In genomic region chr10:82981137-82981723, GRCh38 we compare ENCODE assay signal across 13 cellular contexts.
DNase-seq lines count a peak whose midpoint lies in the region; TF ChIP-seq lines count a peak whose summit lies in the region.
"Had no signal": no experiment of that assay in that cellular context is flagged by ENCODE, and none has a peak within 500 bp of the region (broad histone marks: within the 10 kb centered on the region; RNA-seq: fewer than 3 reads in every experiment).

No MANE protein-coding gene starts in this region.

- TF ChIP-seq CTCF in chondrocyte (IDR thresholded peaks at IDR 0.05): no peak
- no peak for TF ChIP-seq CTCF in neural crest cell (conservative IDR thresholded peaks at IDR 0.05)
- no peak for TF ChIP-seq CTCF in GM10248 (IDR thresholded peaks at IDR 0.05; ENCODE audit: control extremely low read depth, extremely low read depth, low read depth, missing control alignments)

- POLR2A ChIA-PET in GM10248 (lab: Yijun Ruan, JAX): no interaction called here

- H3K27me3 Mint-ChIP-seq in chondrocyte (ENCODE audit: low read depth): no peaks in the 10 kb centered on the region
- H3K27me3 Mint-ChIP-seq in neural crest cell (ENCODE audit: low read depth): no peaks in the 10 kb centered on the region
- H3K27me3 Mint-ChIP-seq: activated CD8-positive, alpha-beta T cell treated with anti-CD3 and anti-CD28 coated beads for 36 hours; activated naive CD4-positive, alpha-beta T cell treated with anti-CD3 and anti-CD28 coated beads, Interleukin-2, amount 10 ng/mL, durations not matched to agents 7 days and 5 days; T-cell had no signal

- no peaks in the 10 kb centered on the region for H3K36me3 Mint-ChIP-seq in chondrocyte (ENCODE audit: low read depth)
- no peaks in the 10 kb centered on the region for H3K36me3 Mint-ChIP-seq in neural crest cell (ENCODE audit: low read depth)
- H3K36me3 Mint-ChIP-seq: activated naive CD4-positive, alpha-beta T cell treated with anti-CD3 and anti-CD28 coated beads, Interleukin-2, amount 10 ng/mL, durations not matched to agents 7 days and 5 days; T-cell had no signal

- H3K4me3 Mint-ChIP-seq in chondrocyte (ENCODE audit: unreplicated experiment) (no peak overlapping the region), neural crest cell (no peak overlapping the region)
- H3K4me3 Mint-ChIP-seq: activated CD8-positive, alpha-beta T cell treated with anti-CD3 and anti-CD28 coated beads for 36 hours; activated naive CD4-positive, alpha-beta T cell treated with anti-CD3 and anti-CD28 coated beads, Interleukin-2, amount 10 ng/mL, durations not matched to agents 7 days and 5 days; T-cell had no signal

- CTCF ChIA-PET in GM10248 (lab: Yijun Ruan, JAX): interaction anchor here (1.2 kb wide), 1 partner anchor 12 kb away, joined by 3 read pairs; no protein-coding TSS in a partner anchor

- peaks cover 24% of the 10 kb centered on the region for H3K4me1 Mint-ChIP-seq in chondrocyte (ENCODE audit: low read depth)
- H3K4me1 Mint-ChIP-seq in neural crest cell: peaks cover 3% of the 10 kb centered on the region
- H3K4me1 Mint-ChIP-seq: activated naive CD4-positive, alpha-beta T cell treated with anti-CD3 and anti-CD28 coated beads, Interleukin-2, amount 10 ng/mL, durations not matched to agents 7 days and 5 days; T-cell had no signal

- H3K27ac Mint-ChIP-seq in chondrocyte (ENCODE audit: unreplicated experiment) (peak overlapping the region; percentile 84), neural crest cell (ENCODE audit: unreplicated experiment) (peak overlapping the region; percentile 40)
- H3K27ac Mint-ChIP-seq: activated CD8-positive, alpha-beta T cell treated with anti-CD3 and anti-CD28 coated beads for 36 hours; activated naive CD4-positive, alpha-beta T cell treated with anti-CD3 and anti-CD28 coated beads, Interleukin-2, amount 10 ng/mL, durations not matched to agents 7 days and 5 days; T-cell had no signal

- DNase-seq in D341Med (ENCODE audit: low spot score) (peak; percentile 24), NCI-H446 treated with DMSO at 0.1 percent for 48 hours (lab: John Stamatoyannopoulos, UW) (peak; percentile 87), chondrocyte (ENCODE audit: low spot score) (no peak), neural crest cell (ENCODE audit: low read depth, low spot score) (no peak), medulla oblongata (ENCODE audit: extremely low spot score) (no peak), putamen (ENCODE audit: low spot score) (no peak), GM10248 (ENCODE audit: extremely low spot score) (no peak)
- no peak for DNase-seq in activated naive CD4-positive, alpha-beta T cell treated with anti-CD3 and anti-CD28 coated beads, Interleukin-2, amount 50 U/mL, for 16 hours
- DNase-seq: activated CD8-positive, alpha-beta T cell treated with anti-CD3 and anti-CD28 coated beads for 36 hours; activated naive CD4-positive, alpha-beta T cell treated with anti-CD3 and anti-CD28 coated beads, Interleukin-2, amount 10 ng/mL, durations not matched to agents 7 days and 5 days; heart left ventricle; NCI-H1436; T-cell had no signal

- H3K9me3 Mint-ChIP-seq in chondrocyte (ENCODE audit: low read depth): no peaks in the 10 kb centered on the region
- H3K9me3 Mint-ChIP-seq in neural crest cell: no peaks in the 10 kb centered on the region

Comparison
In these comparisons a context has a peak if more than half of its experiments do, and no peak if none do; other contexts are left out.
1. DNase-seq: peak in D341Med (single experiment) and NCI-H446 treated with DMSO at 0.1 percent for 48 hours (single experiment); none in chondrocyte (single experiment), neural crest cell (single experiment), medulla oblongata (single experiment), putamen (single experiment), GM10248 (single experiment) and activated naive CD4-positive, alpha-beta T cell treated with anti-CD3 and anti-CD28 coated beads, Interleukin-2, amount 50 U/mL, for 16 hours (single experiment).